11 cellular contexts compared by ENCODE assay signal in genomic region chr7:120806669-120807068, GRCh38. TPM values are rescaled to one million over a fixed set of nuclear protein-coding genes. Genes with fewer than 3 reads are reported as not detected.
A peak's percentile ranks its signal among the peaks of the same experiment; 100 is the strongest.
DNase-seq lines count a peak whose midpoint lies in the region; ATAC-seq and TF ChIP-seq lines count a peak whose summit lies in the region.
"Had no signal": no experiment of that assay in that cellular context is flagged by ENCODE, and none has a peak within 500 bp of the region (broad histone marks: within the 10 kb centered on the region; RNA-seq: fewer than 3 reads in every experiment).

No MANE protein-coding gene starts in this region.

- H3K9me3 Mint-ChIP-seq in nephron: no peaks in the 10 kb centered on the region
- H3K9me3 Mint-ChIP-seq in activated T-helper 2 cell treated with anti-CD3 and anti-CD28 coated beads, Interferon-gamma antibody, Interleukin-2, Interleukin-4, amounts not matched to agents 10 μg/mL and 5 μg/mL and 100 μg/mL, durations not matched to agents 14 hours and 24 hours and 36 hours: no peaks in the 10 kb centered on the region
- H3K9me3 Mint-ChIP-seq: CD8-positive, alpha-beta T cell had no signal

- POLR2A ChIA-PET in PC-3 (lab: Charles Lee; ENCODE audit: unreplicated experiment): no interaction called here

- no peaks in the 10 kb centered on the region for H3K9me2 ChIP-seq in PC-3 (replicated peaks; ENCODE audit: low read length)

- peak overlapping the region in 2 of 3 experiments; percentile 28 to 91 for H3K27ac Mint-ChIP-seq in nephron
- no peak overlapping the region for H3K27ac Mint-ChIP-seq in activated T-helper 2 cell treated with anti-CD3 and anti-CD28 coated beads, Interferon-gamma antibody, Interleukin-2, Interleukin-4, amounts not matched to agents 10 μg/mL and 5 μg/mL and 100 μg/mL, durations not matched to agents 14 hours and 24 hours and 36 hours
- H3K27ac Mint-ChIP-seq: CD8-positive, alpha-beta T cell had no signal

- no peaks in the 10 kb centered on the region for H3K36me3 ChIP-seq in PC-3 (ENCODE audit: low read depth, low read length)
- H3K36me3 ChIP-seq: MG63 had no signal

- no peaks in the 10 kb centered on the region for H3K27me3 Mint-ChIP-seq in nephron (ENCODE audit: low read depth)
- peaks cover 3% of the 10 kb centered on the region for H3K27me3 Mint-ChIP-seq in activated T-helper 2 cell treated with anti-CD3 and anti-CD28 coated beads, Interferon-gamma antibody, Interleukin-2, Interleukin-4, amounts not matched to agents 10 μg/mL and 5 μg/mL and 100 μg/mL, durations not matched to agents 14 hours and 24 hours and 36 hours (ENCODE audit: low read depth)

- no peak overlapping the region for H3K27ac ChIP-seq in PC-3 (ENCODE audit: low read length)

- TF ChIP-seq CTCF in PC-3 (conservative IDR thresholded peaks at IDR 0.05; ENCODE audit: low read depth, low read length) (no peak), nephron (IDR thresholded peaks at IDR 0.05; ENCODE audit: unreplicated experiment in 3 of 3) (no peak)

- peaks cover 9% of the 10 kb centered on the region for H3K4me1 Mint-ChIP-seq in nephron
- H3K4me1 Mint-ChIP-seq in activated T-helper 2 cell treated with anti-CD3 and anti-CD28 coated beads, Interferon-gamma antibody, Interleukin-2, Interleukin-4, amounts not matched to agents 10 μg/mL and 5 μg/mL and 100 μg/mL, durations not matched to agents 14 hours and 24 hours and 36 hours (ENCODE audit: low read depth): no peaks in the 10 kb centered on the region

- no peaks in the 10 kb centered on the region for H3K79me2 ChIP-seq in PC-3 (ENCODE audit: low read length)

- no peaks in the 10 kb centered on the region for H3K4me1 ChIP-seq in PC-3 (ENCODE audit: insufficient read depth, low read length)

- DNase-seq in PC-3: peak; percentile 34
- DNase-seq in NCI-H1694 treated with DMSO at 0.1 percent for 48 hours (lab: John Stamatoyannopoulos, UW): no peak
- no peak for DNase-seq in activated T-helper 2 cell treated with anti-CD3 and anti-CD28 coated beads, Interferon-gamma antibody, Interleukin-2, Interleukin-4, amounts not matched to agents 10 μg/mL and 5 μg/mL and 100 μg/mL, durations not matched to agents 14 hours and 24 hours and 36 hours (ENCODE audit: low spot score)
- no peak for DNase-seq in NK-92 treated with Interleukin-12 subunit alpha and Interleukin-12 subunit beta, amount 100 ng/mL, for 24 hours (lab: John Stamatoyannopoulos, UW)
- DNase-seq: MG63, NCI-H774 had no signal

- no peak overlapping the region for H3K4me3 Mint-ChIP-seq in nephron
- H3K4me3 Mint-ChIP-seq in activated T-helper 2 cell treated with anti-CD3 and anti-CD28 coated beads, Interferon-gamma antibody, Interleukin-2, Interleukin-4, amounts not matched to agents 10 μg/mL and 5 μg/mL and 100 μg/mL, durations not matched to agents 14 hours and 24 hours and 36 hours (ENCODE audit: low read depth): no peak overlapping the region
- H3K4me3 Mint-ChIP-seq: CD8-positive, alpha-beta T cell had no signal

- CTCF ChIA-PET in PC-3 (lab: Charles Lee): interaction anchor here (0.7 kb wide), 1 partner anchor 27 kb away, joined by 3 read pairs; no protein-coding TSS in a partner anchor

- no peak overlapping the region for H2AFZ ChIP-seq in PC-3 (ENCODE audit: low read length)

- ATAC-seq in GM18868 (IDR thresholded peaks at IDR 0.05; ENCODE audit: unreplicated experiment) (peak; percentile 87), HG02938 (IDR thresholded peaks at IDR 0.05; ENCODE audit: unreplicated experiment) (peak; percentile 90), PC-3 (peak; percentile 88), GM19035 (IDR thresholded peaks at IDR 0.05; ENCODE audit: unreplicated experiment) (no peak)
- ATAC-seq: CD8-positive, alpha-beta T cell had no signal

- intact Hi-C loops in PC-3 (cut with micrococcal nuclease): loop anchor here (1.0 to 5.0 kb wide), 4 partner anchors 51 to 301 kb away; no protein-coding TSS in a partner anchor
- intact Hi-C loops in activated T-helper 2 cell treated with anti-CD3 and anti-CD28 coated beads, Interferon-gamma antibody, Interleukin-2, Interleukin-4, amounts not matched to agents 10 μg/mL and 5 μg/mL and 100 μg/mL, durations not matched to agents 14 hours and 24 hours and 36 hours (cut with micrococcal nuclease): loop anchor here (1.0 to 10.0 kb wide), 5 partner anchors 51 to 1188 kb away; partner anchors contain the start of genes CPED1 and TSPAN12

- no peak overlapping the region for H3K9ac ChIP-seq in PC-3 (ENCODE audit: low read length)

- peaks cover 36% of the 10 kb centered on the region for H3K36me3 Mint-ChIP-seq in nephron (ENCODE audit: low read depth)
- no peaks in the 10 kb centered on the region for H3K36me3 Mint-ChIP-seq in activated T-helper 2 cell treated with anti-CD3 and anti-CD28 coated beads, Interferon-gamma antibody, Interleukin-2, Interleukin-4, amounts not matched to agents 10 μg/mL and 5 μg/mL and 100 μg/mL, durations not matched to agents 14 hours and 24 hours and 36 hours (ENCODE audit: low read depth)
- H3K36me3 Mint-ChIP-seq: CD8-positive, alpha-beta T cell had no signal

- H3K9me3 ChIP-seq in PC-3 (ENCODE audit: low read length): no peaks in the 10 kb centered on the region
- H3K9me3 ChIP-seq: MG63 had no signal

- H3F3A ChIP-seq in PC-3 (ENCODE audit: low read length, unreplicated experiment): no peaks in the 10 kb centered on the region

- H3K4me2 ChIP-seq in PC-3 (ENCODE audit: low read length): no peak overlapping the region

- H4K20me1 ChIP-seq in PC-3 (ENCODE audit: low read length): no peaks in the 10 kb centered on the region

- no peaks in the 10 kb centered on the region for H3K27me3 ChIP-seq in PC-3 (ENCODE audit: low read length)
- H3K27me3 ChIP-seq: MG63 had no signal

- no TSS peak for BruUV-seq in PC-3 (replicated peaks; lab: Mats Ljungman, UMichigan)

- H3K4me3 ChIP-seq in PC-3 (ENCODE audit: low read length): no peak overlapping the region
- H3K4me3 ChIP-seq: MG63 had no signal

RNA-seq across cellular contexts. Expression of gene TSPAN12, which starts 51.3 kb away (rescaled TPM):
- total RNA-seq in PC-3 (2014; rRNA removed): 7.2 and 8.3 TPM in 2 replicates
- total RNA-seq in activated T-helper 2 cell treated with anti-CD3 and anti-CD28 coated beads, Interferon-gamma antibody, Interleukin-2, Interleukin-4, amounts not matched to agents 10 μg/mL and 5 μg/mL and 100 μg/mL, durations not matched to agents 14 hours and 24 hours and 36 hours: not detected in 2 replicates
- total RNA-seq: CD8-positive, alpha-beta T cell had no signal
